13 cellular contexts compared by ENCODE assay signal in genomic region chr2:173130521-173131467, GRCh38. TPM values are rescaled to one million over a fixed set of nuclear protein-coding genes. Genes with fewer than 3 reads are reported as not detected.
DNase-seq lines count a peak whose midpoint lies in the region; ATAC-seq, FAIRE-seq and TF ChIP-seq lines count a peak whose summit lies in the region.
"Had no signal": no experiment of that assay in that cellular context is flagged by ENCODE, and none has a peak within 500 bp of the region (broad histone marks: within the 10 kb centered on the region; RNA-seq: fewer than 3 reads in every experiment).

No MANE protein-coding gene starts in this region.

- H3K27me3 Mint-ChIP-seq in brain: peaks cover 3% of the 10 kb centered on the region
- peaks cover 3 to 16% of the 10 kb centered on the region in 2 donors for H3K27me3 Mint-ChIP-seq in natural killer cell treated with Interleukin-12 subunit alpha and Interleukin-12 subunit beta and Interleukin-15 and Interleukin-18, amount 100 ng/mL, for 72 hours
- peaks cover 49% of the 10 kb centered on the region for H3K27me3 Mint-ChIP-seq in activated T-cell treated with anti-CD3 and anti-CD28 coated beads, Interleukin-2, amount 50 U/mL, for 72 hours (ENCODE audit: low read depth)

- TF ChIP-seq EP300 in transverse colon (IDR thresholded peaks at IDR 0.05; ENCODE audit: low read depth): no peak

- H3K9me3 Mint-ChIP-seq in brain: no peaks in the 10 kb centered on the region
- H3K9me3 Mint-ChIP-seq in natural killer cell treated with Interleukin-12 subunit alpha and Interleukin-12 subunit beta and Interleukin-15 and Interleukin-18, amount 100 ng/mL, for 72 hours: peaks cover 7% of the 10 kb centered on the region
- no peaks in the 10 kb centered on the region for H3K9me3 Mint-ChIP-seq in activated T-cell treated with anti-CD3 and anti-CD28 coated beads, Interleukin-2, amount 50 U/mL, for 72 hours
- H3K9me3 Mint-ChIP-seq: CD4-positive, alpha-beta T cell had no signal

- no peaks in the 10 kb centered on the region for H3K27me3 ChIP-seq in transverse colon

- intact Hi-C loops in transverse colon (cut with DNase I; ENCODE audit: low total_unique reads): no loop called here

- peak in 1 of 2 donors; percentile 56 for ATAC-seq in natural killer cell treated with Interleukin-12 subunit alpha and Interleukin-12 subunit beta and Interleukin-15 and Interleukin-18, amount 100 ng/mL, for 72 hours
- ATAC-seq in activated T-cell treated with anti-CD3 and anti-CD28 coated beads, Interleukin-2, amount 50 U/mL, for 72 hours (replicated peaks in 1 of 2): no peak

- no peaks in the 10 kb centered on the region for H3K36me3 ChIP-seq in transverse colon
- H3K36me3 ChIP-seq: WERI-Rb-1 had no signal

- FAIRE-seq in GM19239 (lab: Jason Lieb, UNC): peak; percentile 8

- H3K9me3 ChIP-seq in transverse colon: no peaks in the 10 kb centered on the region

- no peak for TF ChIP-seq POLR2A in transverse colon (IDR thresholded peaks at IDR 0.05)

- H3K27ac Mint-ChIP-seq in brain: peak overlapping the region in 4 of 5 experiments; percentile 23 to 95 (median 80)
- peak overlapping the region; percentile 91 to 97 for H3K27ac Mint-ChIP-seq in natural killer cell treated with Interleukin-12 subunit alpha and Interleukin-12 subunit beta and Interleukin-15 and Interleukin-18, amount 100 ng/mL, for 72 hours
- H3K27ac Mint-ChIP-seq in activated T-cell treated with anti-CD3 and anti-CD28 coated beads, Interleukin-2, amount 50 U/mL, for 72 hours: no peak overlapping the region
- H3K27ac Mint-ChIP-seq: activated naive CD8-positive, alpha-beta T cell treated with anti-CD3 and anti-CD28 coated beads for 36 hours; CD4-positive, alpha-beta T cell had no signal

- peaks cover 48% of the 10 kb centered on the region for H3K4me1 Mint-ChIP-seq in brain
- H3K4me1 Mint-ChIP-seq in natural killer cell treated with Interleukin-12 subunit alpha and Interleukin-12 subunit beta and Interleukin-15 and Interleukin-18, amount 100 ng/mL, for 72 hours (ENCODE audit: low read depth in 2 of 2): peaks cover 65 to 66% of the 10 kb centered on the region in 2 donors
- H3K4me1 Mint-ChIP-seq in activated T-cell treated with anti-CD3 and anti-CD28 coated beads, Interleukin-2, amount 50 U/mL, for 72 hours (ENCODE audit: low read depth): peaks cover 49% of the 10 kb centered on the region

- 56 to 58% methylated on average over 6 of the region's 6 CpGs for WGBS in transverse colon (ENCODE audit: low coverage in 1 of 2), 2 donors

- H3K4me3 ChIP-seq in transverse colon: no peak overlapping the region

- peak overlapping the region in 3 of 5 experiments; percentile 47 to 71 (median 68) for H3K4me3 Mint-ChIP-seq in brain
- peak overlapping the region; percentile 82 for H3K4me3 Mint-ChIP-seq in natural killer cell treated with Interleukin-12 subunit alpha and Interleukin-12 subunit beta and Interleukin-15 and Interleukin-18, amount 100 ng/mL, for 72 hours
- H3K4me3 Mint-ChIP-seq in activated T-cell treated with anti-CD3 and anti-CD28 coated beads, Interleukin-2, amount 50 U/mL, for 72 hours: peak overlapping the region in 1 of 2 donors; percentile 27
- H3K4me3 Mint-ChIP-seq: activated naive CD8-positive, alpha-beta T cell treated with anti-CD3 and anti-CD28 coated beads for 36 hours; CD4-positive, alpha-beta T cell had no signal

- no peak for DNase-seq in GM19239 (ENCODE audit: insufficient read length, low spot score)
- peak; percentile 53 for DNase-seq in NCI-H1694 (lab: John Stamatoyannopoulos, UW)
- no peak for DNase-seq in natural killer cell treated with Interleukin-12 subunit alpha and Interleukin-12 subunit beta and Interleukin-15 and Interleukin-18, amount 100 ng/mL, for 72 hours (ENCODE audit: low spot score)
- no peak for DNase-seq in NCI-H510A treated with DMSO at 0.1 percent for 48 hours (lab: John Stamatoyannopoulos, UW)
- no peak for DNase-seq in activated T-cell treated with anti-CD3 and anti-CD28 coated beads, Interleukin-2, amount 50 U/mL, for 72 hours
- DNase-seq in transverse colon: no peak
- DNase-seq: activated CD8-positive, alpha-beta memory T cell treated with anti-CD3 and anti-CD28 coated beads, Interleukin-2, amount 50 U/mL, for 48 hours; activated naive CD8-positive, alpha-beta T cell treated with anti-CD3 and anti-CD28 coated beads for 36 hours; CD4-positive, alpha-beta T cell; nucleus accumbens; small intestine; WERI-Rb-1 had no signal

- H3K36me3 Mint-ChIP-seq in brain: peaks cover 7% of the 10 kb centered on the region
- peaks cover 19% of the 10 kb centered on the region for H3K36me3 Mint-ChIP-seq in natural killer cell treated with Interleukin-12 subunit alpha and Interleukin-12 subunit beta and Interleukin-15 and Interleukin-18, amount 100 ng/mL, for 72 hours
- peaks cover 0 to 2% of the 10 kb centered on the region in 2 donors for H3K36me3 Mint-ChIP-seq in activated T-cell treated with anti-CD3 and anti-CD28 coated beads, Interleukin-2, amount 50 U/mL, for 72 hours (ENCODE audit: insufficient read depth in 2 of 2)

- in situ Hi-C loops in transverse colon (cut with MboI; ENCODE audit: low pct_ligation_motif_present in 1 of 4, low pct_unique_long_range_greater_than_20kb in 1 of 4, low sequenced_read_pairs in 3 of 4): no loop called here

- no peak overlapping the region for H3K27ac ChIP-seq in transverse colon
- H3K27ac ChIP-seq: WERI-Rb-1 had no signal

- TF ChIP-seq CTCF in brain (conservative IDR thresholded peaks at IDR 0.05): no peak
- TF ChIP-seq CTCF in transverse colon (IDR thresholded peaks at IDR 0.05): no peak

- H3K4me1 ChIP-seq in transverse colon: peaks cover 0 to 18% (median 0%) of the 10 kb centered on the region in 4 donors

RNA-seq across cellular contexts. Expression of gene MAP3K20, which starts 55.1 kb away (rescaled TPM):
- polyA plus RNA-seq in brain (ENCODE audit: insufficient read depth, low read depth, low replicate concordance): 12.3 TPM
- 10 to 100 TPM; 30.1 to 76.8 TPM for total RNA-seq in natural killer cell treated with Interleukin-12 subunit alpha and Interleukin-12 subunit beta and Interleukin-15 and Interleukin-18, amount 100 ng/mL, for 72 hours
- 10 to 100 TPM; 10.1 to 11.9 TPM for total RNA-seq in activated T-cell treated with anti-CD3 and anti-CD28 coated beads, Interleukin-2, amount 50 U/mL, for 72 hours
- total RNA-seq in transverse colon: 10 to 100 TPM; 24.7 to 40.2 (median 33.8) TPM
